22 cellular contexts compared by ENCODE assay signal in the genomic region with DNA sequence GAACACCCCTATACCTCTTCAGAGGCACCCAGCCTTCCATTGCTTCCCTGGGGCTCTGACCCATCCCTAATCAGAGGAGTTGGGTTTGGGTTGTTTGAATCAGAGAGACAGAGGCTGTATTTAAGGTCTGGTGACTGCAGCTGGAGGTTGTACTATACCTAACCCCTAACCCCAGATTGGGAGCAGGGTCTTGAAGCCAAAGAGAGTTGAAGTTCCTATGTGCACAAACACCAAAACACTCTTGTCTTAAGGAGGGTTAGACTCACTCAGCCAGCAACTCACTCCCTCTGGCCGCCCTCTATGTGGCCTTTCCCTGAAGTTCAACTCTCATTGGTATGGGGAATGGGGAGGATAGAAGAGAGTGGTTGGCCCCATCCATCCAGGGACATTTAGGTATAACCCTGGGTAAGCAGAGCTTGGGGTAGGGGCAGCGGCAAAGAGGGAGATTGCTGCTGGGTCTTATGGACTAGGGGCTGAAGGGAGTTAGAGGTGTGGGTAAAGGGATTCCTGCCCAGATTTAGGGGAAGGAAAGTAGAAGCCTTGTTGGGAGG.
DNase-seq lines count a peak whose midpoint lies in the region; ATAC-seq and TF ChIP-seq lines count a peak whose summit lies in the region.
"Had no signal": no experiment of that assay in that cellular context is flagged by ENCODE, and none has a peak within 500 bp of the region (broad histone marks: within the 10 kb centered on the region; RNA-seq: fewer than 3 reads in every experiment).

No MANE protein-coding gene starts in this region.

- H3K4me1 ChIP-seq in left lung = peaks cover 21 to 36% of the 10 kb centered on the region in 2 donors
- H3K4me1 ChIP-seq in psoas muscle = peaks cover 18% of the 10 kb centered on the region
- H3K4me1 ChIP-seq: parathyroid adenoma had no signal

- H3K27ac ChIP-seq in left lung (no peak overlapping the region), psoas muscle (no peak overlapping the region)
- H3K27ac ChIP-seq: parathyroid adenoma, PC-9, WERI-Rb-1 had no signal

- H3K27me3 Mint-ChIP-seq in activated naive CD8-positive, alpha-beta T cell = peaks cover 38% of the 10 kb centered on the region
- peaks cover 81% of the 10 kb centered on the region for H3K27me3 Mint-ChIP-seq in activated naive CD8-positive, alpha-beta T cell treated with anti-CD3 and anti-CD28 coated beads for 36 hours
- peaks cover 57% of the 10 kb centered on the region for H3K27me3 Mint-ChIP-seq in activated B cell treated with CpG ODN at 0.5 μM for 24 hours
- H3K27me3 Mint-ChIP-seq in stimulated activated memory B cell treated with anti-CD40 and anti-IgM and Interleukin-4, amounts not matched to agents 10 μg/mL and 1 μg/mL and 100 μg/mL, for 72 hours = peaks cover 78% of the 10 kb centered on the region

- no peak for TF ChIP-seq CTCF in activated B cell treated with CpG ODN at 0.5 μM for 24 hours (IDR thresholded peaks at IDR 0.05)
- no peak for TF ChIP-seq CTCF in left lung (IDR thresholded peaks at IDR 0.05)
- no peak for TF ChIP-seq CTCF in psoas muscle (IDR thresholded peaks at IDR 0.05)

- H3K4me3 ChIP-seq in left lung (no peak overlapping the region), psoas muscle (no peak overlapping the region)
- H3K4me3 ChIP-seq: PC-9 had no signal

- H3K4me1 Mint-ChIP-seq in activated naive CD8-positive, alpha-beta T cell (ENCODE audit: low read depth) = peaks cover 21% of the 10 kb centered on the region
- H3K4me1 Mint-ChIP-seq in activated naive CD8-positive, alpha-beta T cell treated with anti-CD3 and anti-CD28 coated beads for 36 hours = peaks cover 17% of the 10 kb centered on the region
- H3K4me1 Mint-ChIP-seq in activated B cell treated with CpG ODN at 0.5 μM for 24 hours = peaks cover 41% of the 10 kb centered on the region
- H3K4me1 Mint-ChIP-seq in stimulated activated memory B cell treated with anti-CD40 and anti-IgM and Interleukin-4, amounts not matched to agents 10 μg/mL and 1 μg/mL and 100 μg/mL, for 72 hours = peaks cover 47% of the 10 kb centered on the region

- H3K36me3 ChIP-seq in left lung = no peaks in the 10 kb centered on the region
- no peaks in the 10 kb centered on the region for H3K36me3 ChIP-seq in psoas muscle (ENCODE audit: insufficient read depth in 1 of 2, low read depth in 1 of 2)
- H3K36me3 ChIP-seq: WERI-Rb-1 had no signal

- POLR2A ChIA-PET in activated B cell treated with CpG ODN at 0.5 μM for 24 hours (lab: Charles Lee) = interaction anchor here (0.6 to 1.1 kb wide), 3 partner anchors 246 to 869 kb away, joined by 3 to 7 read pairs (median 5); a partner anchor contains a TSS

- WGBS in psoas muscle, 3 donors = 17 to 33% (median 24%) methylated on average over 2 of the region's 2 CpGs

- H3K27me3 ChIP-seq in left lung = peaks cover 78 to 100% of the 10 kb centered on the region in 2 donors
- H3K27me3 ChIP-seq in psoas muscle (ENCODE audit: insufficient read depth in 3 of 3, low read length in 2 of 3) = peaks cover 0 to 98% (median 37%) of the 10 kb centered on the region in 3 donors

- CTCF ChIA-PET in activated B cell treated with CpG ODN at 0.5 μM for 24 hours (lab: Charles Lee) = interaction anchor here (1.0 to 1.3 kb wide), 5 partner anchors 82 to 295 kb away, joined by 3 read pairs; no protein-coding TSS in a partner anchor

- DNase-seq in activated naive CD8-positive, alpha-beta T cell treated with anti-CD3 and anti-CD28 coated beads for 36 hours = no peak
- no peak for DNase-seq in activated B cell treated with CpG ODN at 0.5 μM for 24 hours
- peak; percentile 60 for DNase-seq in mesenteric fat pad (ENCODE audit: low spot score)
- no peak for DNase-seq in left lung
- DNase-seq in psoas muscle = no peak
- no peak for DNase-seq in DMS79 (lab: John Stamatoyannopoulos, UW)
- DNase-seq: activated CD8-positive, alpha-beta T cell treated with anti-CD3 and anti-CD28 coated beads for 36 hours; activated T-cell treated with anti-CD3 and anti-CD28 coated beads, Interleukin-2, amount 50 U/mL, for 24 hours; C1 segment of cervical spinal cord; left ventricle myocardium superior; NCI-H1048; NCI-H1930; NCI-H2227 treated with DMSO at 0.1 percent for 48 hours; PC-9; SIG-M5; stimulated activated naive CD4-positive, alpha-beta T cell treated with Interleukin-2 at 50 U/mL for 16 hours; WERI-Rb-1 had no signal

- intact Hi-C loops in activated B cell treated with CpG ODN at 0.5 μM for 24 hours (cut with micrococcal nuclease) (loop anchor here (5.0 to 10.0 kb wide), 5 partner anchors 168 to 1291 kb away; a partner anchor contains a TSS), left lung (cut with DNase I) (no loop called here), psoas muscle (cut with DNase I) (no loop called here)

- peak overlapping the region; percentile 67 for H3K4me3 Mint-ChIP-seq in activated naive CD8-positive, alpha-beta T cell
- H3K4me3 Mint-ChIP-seq in activated naive CD8-positive, alpha-beta T cell treated with anti-CD3 and anti-CD28 coated beads for 36 hours = no peak overlapping the region
- H3K4me3 Mint-ChIP-seq in activated B cell treated with CpG ODN at 0.5 μM for 24 hours = peak overlapping the region; percentile 76
- H3K4me3 Mint-ChIP-seq in stimulated activated memory B cell treated with anti-CD40 and anti-IgM and Interleukin-4, amounts not matched to agents 10 μg/mL and 1 μg/mL and 100 μg/mL, for 72 hours = peak overlapping the region; percentile 64
- H3K4me3 Mint-ChIP-seq: activated CD8-positive, alpha-beta T cell treated with anti-CD3 and anti-CD28 coated beads for 36 hours; activated T-cell treated with anti-CD3 and anti-CD28 coated beads, Interleukin-2, amount 50 U/mL, for 24 hours had no signal

- no peaks in the 10 kb centered on the region for H3K36me3 Mint-ChIP-seq in activated naive CD8-positive, alpha-beta T cell
- H3K36me3 Mint-ChIP-seq in activated naive CD8-positive, alpha-beta T cell treated with anti-CD3 and anti-CD28 coated beads for 36 hours = no peaks in the 10 kb centered on the region
- H3K36me3 Mint-ChIP-seq in activated B cell treated with CpG ODN at 0.5 μM for 24 hours (ENCODE audit: low read depth) = no peaks in the 10 kb centered on the region
- no peaks in the 10 kb centered on the region for H3K36me3 Mint-ChIP-seq in stimulated activated memory B cell treated with anti-CD40 and anti-IgM and Interleukin-4, amounts not matched to agents 10 μg/mL and 1 μg/mL and 100 μg/mL, for 72 hours
- H3K36me3 Mint-ChIP-seq: activated naive CD4-positive, alpha-beta T cell treated with anti-CD3 and anti-CD28 coated beads, Interleukin-2, amount 50 U/mL, for 24 hours had no signal

- H3K9me3 ChIP-seq in left lung (no peaks in the 10 kb centered on the region), psoas muscle (no peaks in the 10 kb centered on the region)

- H3K27ac Mint-ChIP-seq in activated naive CD8-positive, alpha-beta T cell = no peak overlapping the region
- no peak overlapping the region for H3K27ac Mint-ChIP-seq in activated naive CD8-positive, alpha-beta T cell treated with anti-CD3 and anti-CD28 coated beads for 36 hours
- H3K27ac Mint-ChIP-seq in activated B cell treated with CpG ODN at 0.5 μM for 24 hours = no peak overlapping the region
- peak overlapping the region; percentile 67 for H3K27ac Mint-ChIP-seq in stimulated activated memory B cell treated with anti-CD40 and anti-IgM and Interleukin-4, amounts not matched to agents 10 μg/mL and 1 μg/mL and 100 μg/mL, for 72 hours
- H3K27ac Mint-ChIP-seq: activated CD8-positive, alpha-beta T cell treated with anti-CD3 and anti-CD28 coated beads for 36 hours; activated naive CD4-positive, alpha-beta T cell treated with anti-CD3 and anti-CD28 coated beads, Interleukin-2, amount 50 U/mL, for 24 hours; activated T-cell treated with anti-CD3 and anti-CD28 coated beads, Interleukin-2, amount 50 U/mL, for 24 hours had no signal

- no peaks in the 10 kb centered on the region for H3K9me3 Mint-ChIP-seq in activated naive CD8-positive, alpha-beta T cell (ENCODE audit: low read depth)
- no peaks in the 10 kb centered on the region for H3K9me3 Mint-ChIP-seq in activated naive CD8-positive, alpha-beta T cell treated with anti-CD3 and anti-CD28 coated beads for 36 hours
- H3K9me3 Mint-ChIP-seq in activated B cell treated with CpG ODN at 0.5 μM for 24 hours = no peaks in the 10 kb centered on the region
- H3K9me3 Mint-ChIP-seq in stimulated activated memory B cell treated with anti-CD40 and anti-IgM and Interleukin-4, amounts not matched to agents 10 μg/mL and 1 μg/mL and 100 μg/mL, for 72 hours = no peaks in the 10 kb centered on the region
- H3K9me3 Mint-ChIP-seq: activated CD8-positive, alpha-beta T cell treated with anti-CD3 and anti-CD28 coated beads for 36 hours; activated naive CD4-positive, alpha-beta T cell treated with anti-CD3 and anti-CD28 coated beads, Interleukin-2, amount 50 U/mL, for 24 hours; activated T-cell treated with anti-CD3 and anti-CD28 coated beads, Interleukin-2, amount 50 U/mL, for 24 hours had no signal

- ATAC-seq in activated B cell treated with CpG ODN at 0.5 μM for 24 hours (ENCODE audit: low read depth) (no peak), left lung (no peak), psoas muscle (no peak)
- no peak for ATAC-seq in stimulated activated memory B cell treated with anti-CD40 and anti-IgM and Interleukin-4, amounts not matched to agents 10 μg/mL and 1 μg/mL and 100 μg/mL, for 72 hours
- ATAC-seq: activated CD8-positive, alpha-beta T cell treated with anti-CD3 and anti-CD28 coated beads for 36 hours; left ventricle myocardium superior; sciatic nerve had no signal
